Comparison of ENCODE assay signal across 35 cellular contexts in the genomic region with DNA sequence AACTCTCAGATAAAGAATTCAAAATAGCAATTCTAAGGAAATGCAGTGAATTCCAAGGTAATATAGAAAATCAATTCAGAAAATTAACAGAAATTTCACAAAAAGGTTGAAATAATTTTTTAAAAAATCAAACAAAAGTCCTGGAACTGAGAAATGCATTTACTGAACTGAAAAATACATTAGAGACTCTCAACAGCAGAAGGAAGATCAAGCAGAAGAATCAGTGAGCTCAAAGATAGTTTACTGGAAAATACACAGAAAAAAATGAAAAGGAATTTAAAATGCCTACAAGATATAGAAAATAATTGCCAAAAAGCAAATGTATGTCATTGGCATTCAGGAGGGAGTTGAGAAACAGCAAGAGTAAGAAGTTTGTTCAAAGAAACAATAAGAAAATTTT.
DNase-seq lines count a peak whose midpoint lies in the region; ATAC-seq, FAIRE-seq and TF ChIP-seq lines count a peak whose summit lies in the region.
"Had no signal": no experiment of that assay in that cellular context is flagged by ENCODE, and none has a peak within 500 bp of the region (broad histone marks: within the 10 kb centered on the region; RNA-seq: fewer than 3 reads in every experiment).

No MANE protein-coding gene starts in this region.

- H3K36me3 Mint-ChIP-seq in MCF 10A (ENCODE audit: insufficient read depth, unreplicated experiment) = no peaks in the 10 kb centered on the region
- H3K36me3 Mint-ChIP-seq: CD14-positive monocyte; CD4-positive, CD25-positive, alpha-beta regulatory T cell; CD8-positive, alpha-beta T cell had no signal

- H3K9me3 ChIP-seq in HepG2 (ENCODE audit: low read length) (peaks cover 15% of the 10 kb centered on the region; the same call in 1 of the 2 replicates), right lobe of liver (peaks cover 0 to 5% (median 0%) of the 10 kb centered on the region in 4 donors), HEK293 (ENCODE audit: control insufficient read depth, insufficient read depth, low read depth, low read length) (no peaks in the 10 kb centered on the region), K562 (replicated peaks; ENCODE audit: control insufficient read depth, insufficient read depth, low read depth, low read length) (no peaks in the 10 kb centered on the region)
- H3K9me3 ChIP-seq: BE2C had no signal

- POLR2A ChIA-PET in HepG2 (lab: Yijun Ruan, JAX) (no interaction called here), HEK293 (lab: Yijun Ruan, JAX) (no interaction called here), K562 (lab: Yijun Ruan, JAX) (interaction anchor here (1.1 kb wide), 1 partner anchor 12 kb away, joined by 3 read pairs; no protein-coding TSS in a partner anchor), MCF 10A (lab: Yijun Ruan, JAX) (no interaction called here)

- TF ChIP-seq EP300 in HepG2 (IDR thresholded peaks at IDR 0.05; ENCODE audit: low read depth in 2 of 2, low read length in 2 of 2) = no peak
- TF ChIP-seq EP300 in HepG2 (CRISPR knock-in tag; IDR thresholded peaks at IDR 0.05; ENCODE audit: borderline replicate concordance) = no peak
- no peak for TF ChIP-seq EP300 in K562 (IDR thresholded peaks at IDR 0.05; ENCODE audit: low read length)

- intact Hi-C loops in HepG2 (cut with micrococcal nuclease; ENCODE audit: unreplicated experiment) = no loop called here
- intact Hi-C loops in right lobe of liver (cut with DNase I) = no loop called here
- intact Hi-C loops in K562 (cut with micrococcal nuclease) = no loop called here
- intact Hi-C loops in MCF 10A (cut with micrococcal nuclease) = no loop called here

- H3K27me3 ChIP-seq in HepG2 (ENCODE audit: control insufficient read depth in 1 of 2, insufficient read depth in 2 of 2, low read length in 2 of 2) = no peaks in the 10 kb centered on the region
- no peaks in the 10 kb centered on the region for H3K27me3 ChIP-seq in right lobe of liver
- H3K27me3 ChIP-seq in K562 (ENCODE audit: control insufficient read depth in 2 of 2, insufficient read depth in 2 of 2, low read length in 2 of 2) = no peaks in the 10 kb centered on the region
- H3K27me3 ChIP-seq: BE2C; BLaER1; BLaER1 treated with 17β-estradiol and CSF1 and Interleukin-3, amounts not matched to agents 10 nM and 100 nM had no signal

- H3K9ac ChIP-seq in HepG2 (ENCODE audit: insufficient read depth, low read depth, low read length) (no peak overlapping the region), K562 (ENCODE audit: insufficient read depth in 1 of 2, low read depth in 2 of 2, low read length in 2 of 2) (no peak overlapping the region)
- H3K9ac ChIP-seq: BLaER1; BLaER1 treated with 17β-estradiol and CSF1 and Interleukin-3, amounts not matched to agents 10 nM and 100 nM had no signal

- BruUV-seq in HepG2 (replicated peaks; lab: Mats Ljungman, UMichigan) (no TSS peak), K562 (replicated peaks; lab: Mats Ljungman, UMichigan) (no TSS peak), MCF 10A (replicated peaks; lab: Mats Ljungman, UMichigan) (no TSS peak)

- no peak for TF ChIP-seq CTCF in HepG2 (CRISPR knock-in tag; IDR thresholded peaks at IDR 0.05)
- no peak for TF ChIP-seq CTCF in right lobe of liver (IDR thresholded peaks at IDR 0.05)
- TF ChIP-seq CTCF in HEK293 (tag by site-specific recombination; IDR thresholded peaks at IDR 0.05) = no peak
- no peak for TF ChIP-seq CTCF in K562 (IDR thresholded peaks at IDR 0.05 in 2 of 3, conservative IDR thresholded peaks at IDR 0.05 in 1 of 3; ENCODE audit: insufficient read depth in 2 of 3, low read depth in 1 of 3, low read length in 3 of 3)
- no peak for TF ChIP-seq CTCF in MCF 10A (IDR thresholded peaks at IDR 0.05; ENCODE audit: unreplicated experiment)

- TF ChIP-seq POLR2A in HepG2 (IDR thresholded peaks at IDR 0.05; ENCODE audit: insufficient read depth in 1 of 2, low read depth in 2 of 2, low read length in 2 of 2) = no peak
- no peak for TF ChIP-seq POLR2A in right lobe of liver (IDR thresholded peaks at IDR 0.05)
- no peak for TF ChIP-seq POLR2A in K562 (conservative IDR thresholded peaks at IDR 0.05)

- H3K27me3 Mint-ChIP-seq in MCF 10A (ENCODE audit: insufficient read depth, unreplicated experiment) = peaks cover 86% of the 10 kb centered on the region

- CTCF ChIA-PET in HepG2 (lab: Yijun Ruan, JAX; ENCODE audit: low intra/inter-chr PET ratio, low total read pairs) (no interaction called here), HEK293 (lab: Yijun Ruan, JAX) (interaction anchor here (1.3 kb wide), 2 partner anchors 23 to 26 kb away, joined by 4 to 5 read pairs; no protein-coding TSS in a partner anchor), K562 (lab: Yijun Ruan, JAX; ENCODE audit: low intra/inter-chr PET ratio) (no interaction called here), MCF 10A (lab: Yijun Ruan, JAX) (interaction anchor here (1.3 kb wide), 1 partner anchor 26 kb away, joined by 3 read pairs; no protein-coding TSS in a partner anchor)

- DNase-seq in HepG2 (ENCODE audit: low spot score) (no peak), right lobe of liver (no peak), K562 (ENCODE audit: extremely low read depth in 1 of 4, low spot score in 3 of 4) (no peak), mucosa of gallbladder (ENCODE audit: low spot score) (no peak), MCF 10A (ENCODE audit: unreplicated experiment) (no peak)
- DNase-seq: 8988T; ACHN; AML-193; BE2C; C1 segment of cervical spinal cord; Caco-2; Calu3; CD4-positive, alpha-beta memory T cell; CD4-positive, alpha-beta T cell; CD4-positive, CD25-positive, alpha-beta regulatory T cell; CD8-positive, alpha-beta memory T cell; CD8-positive, alpha-beta T cell; COR-L47; DMS 273 treated with DMSO at 0.1 percent for 48 hours; DMS153; DMS53; DMS79; DMS79 treated with DMSO at 0.1 percent for 48 hours; DND-41; EL had no signal

- H3K9me1 ChIP-seq in K562 (ENCODE audit: control insufficient read depth, insufficient read depth, low read length) = no peaks in the 10 kb centered on the region

- no peak for ATAC-seq in HepG2
- ATAC-seq in right lobe of liver = no peak
- no peak for ATAC-seq in K562
- ATAC-seq: A549; CD8-positive, alpha-beta T cell had no signal

- H2AFZ ChIP-seq in HepG2 (ENCODE audit: low read length) (no peak overlapping the region), K562 (ENCODE audit: low read depth, low read length) (no peak overlapping the region)

- no peak overlapping the region for H3K27ac Mint-ChIP-seq in MCF 10A (ENCODE audit: low read depth, unreplicated experiment)
- H3K27ac Mint-ChIP-seq: B cell; CD14-positive monocyte; CD4-positive, alpha-beta memory T cell; CD4-positive, alpha-beta T cell; CD4-positive, CD25-positive, alpha-beta regulatory T cell; CD8-positive, alpha-beta memory T cell; CD8-positive, alpha-beta T cell had no signal

- H4K20me1 ChIP-seq in HepG2 (ENCODE audit: insufficient read depth, low read length) (no peaks in the 10 kb centered on the region), K562 (replicated peaks; ENCODE audit: control insufficient read depth, insufficient read depth, low read length) (no peaks in the 10 kb centered on the region)
- H4K20me1 ChIP-seq: BLaER1; BLaER1 treated with 17β-estradiol and CSF1 and Interleukin-3, amounts not matched to agents 10 nM and 100 nM had no signal

- peaks cover 8% of the 10 kb centered on the region for H3K9me3 Mint-ChIP-seq in MCF 10A (ENCODE audit: unreplicated experiment)

- no peak for FAIRE-seq in HepG2 (lab: Jason Lieb, UNC)
- no peak for FAIRE-seq in K562 (lab: Jason Lieb, UNC)
- FAIRE-seq: A204.1, A549, D721Med had no signal

- H3K79me2 ChIP-seq in HepG2 (ENCODE audit: insufficient read depth, low read length) (peaks cover 3% of the 10 kb centered on the region), K562 (ENCODE audit: control insufficient read depth, insufficient read depth, low read length) (no peaks in the 10 kb centered on the region)

- peak overlapping the region; percentile 60; the same call in 1 of the 2 replicates for H3K4me2 ChIP-seq in HepG2 (ENCODE audit: low read depth, low read length)
- no peak overlapping the region for H3K4me2 ChIP-seq in K562 (ENCODE audit: insufficient read depth, low read length)
- H3K4me2 ChIP-seq: A549; BLaER1; BLaER1 treated with 17β-estradiol and CSF1 and Interleukin-3, amounts not matched to agents 10 nM and 100 nM had no signal

- no peaks in the 10 kb centered on the region for H3K36me3 ChIP-seq in HepG2 (replicated peaks in 1 of 2; ENCODE audit: control insufficient read depth in 1 of 2, insufficient read depth in 2 of 2, low read length in 2 of 2)
- no peaks in the 10 kb centered on the region for H3K36me3 ChIP-seq in right lobe of liver
- no peaks in the 10 kb centered on the region for H3K36me3 ChIP-seq in HEK293 (ENCODE audit: control insufficient read depth in 2 of 2, insufficient read depth in 1 of 2, low read length in 2 of 2)
- no peaks in the 10 kb centered on the region for H3K36me3 ChIP-seq in K562 (ENCODE audit: control insufficient read depth, insufficient read depth, low read length)
- H3K36me3 ChIP-seq: BE2C; BLaER1; BLaER1 treated with 17β-estradiol and CSF1 and Interleukin-3, amounts not matched to agents 10 nM and 100 nM had no signal

- in situ Hi-C loops in HepG2 (cut with HindIII; ENCODE audit: extremely low pct_ligation_motif_present, low pct_unique_long_range_greater_than_20kb) (no loop called here), K562 (cut with MboI) (no loop called here)

- no peak for TF ChIP-seq RAD21 in HepG2 (CRISPR knock-in tag; IDR thresholded peaks at IDR 0.05)
- TF ChIP-seq RAD21 in K562 (CRISPR knock-in tag; conservative IDR thresholded peaks at IDR 0.05 in 1 of 2, IDR thresholded peaks at IDR 0.05 in 1 of 2) = no peak

- no peak overlapping the region for H3K4me3 Mint-ChIP-seq in MCF 10A (ENCODE audit: unreplicated experiment)
- H3K4me3 Mint-ChIP-seq: B cell; CD14-positive monocyte; CD4-positive, alpha-beta memory T cell; CD4-positive, alpha-beta T cell; CD4-positive, CD25-positive, alpha-beta regulatory T cell; CD8-positive, alpha-beta memory T cell; CD8-positive, alpha-beta T cell had no signal

- H3K4me3 ChIP-seq in HepG2 (replicated peaks in 1 of 3; ENCODE audit: insufficient read depth in 1 of 3, low read depth in 2 of 3, low read length in 3 of 3) (no peak overlapping the region), right lobe of liver (peak overlapping the region in 1 of 3 donors; percentile 22), HEK293 (ENCODE audit: low read depth, low read length) (no peak overlapping the region), K562 (no peak overlapping the region)
- H3K4me3 ChIP-seq: A549; BLaER1; BLaER1 treated with 17β-estradiol and CSF1 and Interleukin-3, amounts not matched to agents 10 nM and 100 nM had no signal

- H3K4me1 ChIP-seq in HepG2 (ENCODE audit: insufficient read depth, low read length) (peaks cover 63% of the 10 kb centered on the region), right lobe of liver (peaks cover 0 to 45% (median 18%) of the 10 kb centered on the region in 4 donors), HEK293 (ENCODE audit: control insufficient read depth, insufficient read depth, low read length) (no peaks in the 10 kb centered on the region), K562 (replicated peaks in 1 of 2; ENCODE audit: control insufficient read depth in 2 of 2, insufficient read depth in 2 of 2, low read length in 2 of 2) (no peaks in the 10 kb centered on the region)
- H3K4me1 ChIP-seq: A549; BE2C; BLaER1; BLaER1 treated with 17β-estradiol and CSF1 and Interleukin-3, amounts not matched to agents 10 nM and 100 nM had no signal

- H3K27ac ChIP-seq in HepG2 (ENCODE audit: extremely low read length, insufficient read depth, low read length) (no peak overlapping the region), right lobe of liver (no peak overlapping the region), HEK293 (ENCODE audit: extremely low read depth, low read depth, low read length) (no peak overlapping the region), K562 (ENCODE audit: extremely low read depth, low read depth, low read length) (no peak overlapping the region)
- H3K27ac ChIP-seq: 22Rv1; A549; BLaER1; BLaER1 treated with 17β-estradiol and CSF1 and Interleukin-3, amounts not matched to agents 10 nM and 100 nM; C4-2B had no signal

- no peaks in the 10 kb centered on the region for H3K4me1 Mint-ChIP-seq in MCF 10A (ENCODE audit: insufficient read depth, unreplicated experiment)
- H3K4me1 Mint-ChIP-seq: B cell; CD14-positive monocyte; CD4-positive, alpha-beta memory T cell; CD4-positive, CD25-positive, alpha-beta regulatory T cell; CD8-positive, alpha-beta memory T cell had no signal

Comparison
In these comparisons a context has a peak if more than half of its experiments do, and no peak if none do; other contexts are left out.
1. CTCF ChIA-PET loops: an anchor here in HEK293 (1.3 kb wide) and MCF 10A (1.3 kb wide); none called in HepG2 and K562.